Comparison of ENCODE assay signal across 11 cellular contexts in the genomic region with DNA sequence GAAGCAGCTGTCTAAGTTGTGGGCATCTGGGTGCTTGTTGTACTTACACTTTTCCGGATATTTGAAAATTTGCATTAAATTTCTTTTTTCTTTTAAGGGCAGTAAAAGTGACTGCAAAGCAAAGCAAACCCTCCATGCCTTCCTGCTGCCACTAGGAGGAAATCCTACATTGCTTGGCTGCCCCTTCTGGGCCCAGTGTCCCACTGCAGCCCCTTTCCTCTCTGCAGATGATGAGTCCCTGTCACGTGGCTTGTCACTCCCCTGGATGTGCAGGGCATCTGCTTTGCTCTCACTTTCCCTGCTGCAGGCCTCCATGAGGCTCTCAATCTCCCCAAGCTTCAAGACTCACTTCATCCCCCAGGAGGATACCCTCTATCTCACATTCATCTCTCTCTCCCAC. TPM values are rescaled to one million over a fixed set of nuclear protein-coding genes. Genes with fewer than 3 reads are reported as not detected.
A peak's percentile ranks its signal among the peaks of the same experiment; 100 is the strongest.
DNase-seq lines count a peak whose midpoint lies in the region; ATAC-seq, FAIRE-seq and TF ChIP-seq lines count a peak whose summit lies in the region.
"Had no signal": no experiment of that assay in that cellular context is flagged by ENCODE, and none has a peak within 500 bp of the region (broad histone marks: within the 10 kb centered on the region; RNA-seq: fewer than 3 reads in every experiment).

No MANE protein-coding gene starts in this region.

- H4K20me1 ChIP-seq in PC-3 (ENCODE audit: low read length) = no peaks in the 10 kb centered on the region

- no peaks in the 10 kb centered on the region for H3K79me2 ChIP-seq in PC-3 (ENCODE audit: low read length)

- H3K4me3 ChIP-seq in A549 = no peak overlapping the region
- H3K4me3 ChIP-seq in GM12864 (ENCODE audit: low read depth, low read length) = no peak overlapping the region
- H3K4me3 ChIP-seq in PC-3 (ENCODE audit: low read length) = no peak overlapping the region
- no peak overlapping the region for H3K4me3 ChIP-seq in fibroblast of mammary gland (ENCODE audit: control insufficient read depth, low read depth, low read length)
- H3K4me3 ChIP-seq in upper lobe of right lung = no peak overlapping the region

- H3K9me2 ChIP-seq in PC-3 (replicated peaks; ENCODE audit: low read length) = no peaks in the 10 kb centered on the region

- TF ChIP-seq CTCF in A549 (IDR thresholded peaks at IDR 0.05) = no peak
- TF ChIP-seq CTCF in GM12864 (IDR thresholded peaks at IDR 0.05; ENCODE audit: low read depth, low read length, missing control alignments) = peak; percentile 15
- TF ChIP-seq CTCF in PC-3 (conservative IDR thresholded peaks at IDR 0.05; ENCODE audit: low read depth, low read length) = peak; percentile 38; the same call in 1 of the 2 replicates
- TF ChIP-seq CTCF in fibroblast of mammary gland (conservative IDR thresholded peaks at IDR 0.05; ENCODE audit: control insufficient read depth, insufficient read depth, low read depth, low read length) = peak; percentile 27
- TF ChIP-seq CTCF in upper lobe of right lung (IDR thresholded peaks at IDR 0.05) = no peak

- TF ChIP-seq EP300 in A549 (IDR thresholded peaks at IDR 0.05) = no peak

- H3K27ac ChIP-seq in A549 (no peak overlapping the region), PC-3 (ENCODE audit: low read length) (no peak overlapping the region), upper lobe of right lung (no peak overlapping the region)
- H3K27ac ChIP-seq: neutrophil had no signal

- no peak for TF ChIP-seq POLR2A in A549 (IDR thresholded peaks at IDR 0.05; ENCODE audit: low read length)

- intact Hi-C loops in PC-3 (cut with micrococcal nuclease) = no loop called here
- intact Hi-C loops in upper lobe of right lung (cut with DNase I) = no loop called here

- H3K4me2 ChIP-seq in A549 (no peak overlapping the region), PC-3 (ENCODE audit: low read length) (no peak overlapping the region)

- H2AFZ ChIP-seq in PC-3 (ENCODE audit: low read length) = no peak overlapping the region

- H3K9ac ChIP-seq in PC-3 (ENCODE audit: low read length) = no peak overlapping the region

- H3K4me1 ChIP-seq in A549 (no peaks in the 10 kb centered on the region), PC-3 (ENCODE audit: insufficient read depth, low read length) (no peaks in the 10 kb centered on the region), upper lobe of right lung (no peaks in the 10 kb centered on the region)

- H3K27me3 ChIP-seq in PC-3 (ENCODE audit: low read length) (no peaks in the 10 kb centered on the region), upper lobe of right lung (no peaks in the 10 kb centered on the region)
- H3K27me3 ChIP-seq: neutrophil had no signal

- DNase-seq in A549 (ENCODE audit: low read depth in 1 of 2, low spot score in 1 of 2) (peak; percentile 22 to 45), GM12864 (ENCODE audit: low read depth) (no peak), PC-3 (peak; percentile 9), fibroblast of mammary gland (ENCODE audit: low read depth) (peak; percentile 17), SIG-M5 (lab: John Stamatoyannopoulos, UW) (no peak), upper lobe of right lung (no peak), NCI-H2196 treated with DMSO at 0.1 percent for 48 hours (lab: John Stamatoyannopoulos, UW; ENCODE audit: unreplicated experiment) (no peak)
- DNase-seq: CD4-positive, alpha-beta memory T cell; NCI-H2107 had no signal

- POLR2A ChIA-PET in A549 (lab: Yijun Ruan, JAX) = no interaction called here
- POLR2A ChIA-PET in PC-3 (lab: Charles Lee; ENCODE audit: unreplicated experiment) = no interaction called here

- CTCF ChIA-PET in A549 (lab: Yijun Ruan, JAX) (interaction anchor here (1.6 kb wide), 1 partner anchor 77 kb away, joined by 3 read pairs; the partner anchor contains the start of gene GNL3L), PC-3 (lab: Charles Lee) (no interaction called here)

- H3K9me3 ChIP-seq in A549 = no peaks in the 10 kb centered on the region
- H3K9me3 ChIP-seq in PC-3 (ENCODE audit: low read length) = no peaks in the 10 kb centered on the region
- H3K9me3 ChIP-seq in upper lobe of right lung = no peaks in the 10 kb centered on the region
- H3K9me3 ChIP-seq: neutrophil had no signal

- H3F3A ChIP-seq in PC-3 (ENCODE audit: low read length, unreplicated experiment) = no peaks in the 10 kb centered on the region

- WGBS in A549 (ENCODE audit: missing lambda C conversion rate) = 61% methylated on average over 2 of the region's 2 CpGs

- no peaks in the 10 kb centered on the region for H3K36me3 ChIP-seq in PC-3 (ENCODE audit: low read depth, low read length)
- H3K36me3 ChIP-seq in upper lobe of right lung = no peaks in the 10 kb centered on the region
- H3K36me3 ChIP-seq: neutrophil had no signal

- TF ChIP-seq RAD21 in A549 (conservative IDR thresholded peaks at IDR 0.05 in 1 of 2, IDR thresholded peaks at IDR 0.05 in 1 of 2) = 0 out of 5 replicates have a peak, but pooled peaks of 1 of the 2 experiments have one; percentile 9

- ATAC-seq in A549 = peak; percentile 86 to 92
- ATAC-seq in PC-3 = peak; percentile 51
- ATAC-seq in HG03378 (IDR thresholded peaks at IDR 0.05; ENCODE audit: unreplicated experiment) = no peak
- ATAC-seq in upper lobe of right lung = no peak

- no peak for FAIRE-seq in A549 (lab: Jason Lieb, UNC)

- no TSS peak for BruUV-seq in PC-3 (replicated peaks; lab: Mats Ljungman, UMichigan)

TF ChIP-seq in A549, 52 proteins besides CTCF, POLR2A, EP300 and RAD21:
- TF ChIP-seq KDM1A (IDR thresholded peaks at IDR 0.05; ENCODE audit: low read depth) = no peak
- TF ChIP-seq, protein P1, sequence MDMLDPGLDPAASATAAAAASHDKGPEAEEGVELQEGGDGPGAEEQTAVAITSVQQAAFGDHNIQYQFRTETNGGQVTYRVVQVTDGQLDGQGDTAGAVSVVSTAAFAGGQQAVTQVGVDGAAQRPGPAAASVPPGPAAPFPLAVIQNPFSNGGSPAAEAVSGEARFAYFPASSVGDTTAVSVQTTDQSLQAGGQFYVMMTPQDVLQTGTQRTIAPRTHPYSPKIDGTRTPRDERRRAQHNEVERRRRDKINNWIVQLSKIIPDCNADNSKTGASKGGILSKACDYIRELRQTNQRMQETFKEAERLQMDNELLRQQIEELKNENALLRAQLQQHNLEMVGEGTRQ (IDR thresholded peaks at IDR 0.05) = peak; percentile 23; the same call in 1 of the 2 replicates
TF ChIP-seq in A549: peak in this region for 1.

RNA-seq across cellular contexts. Expression of gene TSR2, which starts 12.7 kb away (rescaled TPM):
- polyA plus RNA-seq in A549 (2011; rRNA removed) (22.4 and 26.9 TPM in 2 replicates), A549 (2017; fragmentation: RNase III; extraction: RNeasy Plus Mini Kit Qiagen cat#74134 plus additional on column Dnase treatment) (53.7 to 60.4 TPM (median 57.9 TPM) in 3 replicates)
- polyA plus RNA-seq in A549 (2012; cell fraction: cytosol; rRNA removed) = 28.0 and 35.1 TPM in 2 replicates
- 10.5 and 16.7 TPM in 2 replicates for polyA plus RNA-seq in A549 (2012; cell fraction: nucleus; rRNA removed)
- polyA minus RNA-seq in A549 (2011; rRNA and poly(A)+ RNA removed) = 3.9 and 5.2 TPM in 2 replicates
- total RNA-seq in PC-3 (2014; rRNA removed) (38.6 and 44.6 TPM in 2 replicates), upper lobe of right lung (38.4 TPM)

RNA-seq across cellular contexts. Expression of gene FGD1, which starts 43.1 kb away (rescaled TPM):
- polyA plus RNA-seq in A549 (2011; rRNA removed) (1.9 and 2.9 TPM in 2 replicates), A549 (2017; fragmentation: RNase III; extraction: RNeasy Plus Mini Kit Qiagen cat#74134 plus additional on column Dnase treatment) (5.1 to 5.8 TPM (median 5.6 TPM) in 3 replicates)
- polyA plus RNA-seq in A549 (2012; cell fraction: cytosol; rRNA removed) = 6.8 and 8.5 TPM in 2 replicates
- 10.8 and 12.2 TPM in 2 replicates for polyA plus RNA-seq in A549 (2012; cell fraction: nucleus; rRNA removed)
- 3.3 and 5.2 TPM in 2 replicates for polyA minus RNA-seq in A549 (2011; rRNA and poly(A)+ RNA removed)
- total RNA-seq in PC-3 (2014; rRNA removed) (9.9 and 18.5 TPM in 2 replicates), upper lobe of right lung (3.7 TPM)

Comparison
In these comparisons a context has a peak if more than half of its experiments do, and no peak if none do; other contexts are left out.
1. ATAC-seq: peak in A549 (2 of 2) and PC-3 (single experiment); none in HG03378 (single experiment) and upper lobe of right lung (single experiment).
2. DNase-seq: peak in A549 (2 of 2), PC-3 (single experiment) and fibroblast of mammary gland (single experiment); none in GM12864 (single experiment), SIG-M5 (single experiment), upper lobe of right lung (single experiment) and NCI-H2196 treated with DMSO at 0.1 percent for 48 hours (single experiment).
3. CTCF ChIP-seq: peak in GM12864 (single experiment), PC-3 (single experiment) and fibroblast of mammary gland (single experiment); none in A549 (single experiment) and upper lobe of right lung (single experiment).